In genomic region chr17:9513266-9513665, GRCh38 we compare ENCODE assay signal across 26 cellular contexts.
"Had no signal": no experiment of that assay in that cellular context is flagged by ENCODE, and none has a peak within 500 bp of the region (broad histone marks: within the 10 kb centered on the region; RNA-seq: fewer than 3 reads in every experiment).

No MANE protein-coding gene starts in this region.

- DNase-seq: colonic mucosa; effector CD8-positive, alpha-beta T cell; endodermal cell; hypothalamus; immature natural killer cell; left ventricle myocardium superior; lower lobe of right lung; natural killer cell; stimulated activated CD4-positive, alpha-beta T cell treated with anti-CD3 and anti-CD28 coated beads, Interleukin-12 subunit alpha, Interleukin-12 subunit beta, amount 100 ng/mL, for 4 hours; stimulated activated CD4-positive, alpha-beta T cell treated with anti-CD3 and anti-CD28 coated beads, Interleukin-2, amount 100 ng/mL, for 24 hours; stimulated activated CD4-positive, alpha-beta T cell treated with anti-CD3 and anti-CD28 coated beads, Interleukin-4, amount 100 ng/mL, for 24 hours; stimulated activated naive CD4-positive, alpha-beta T cell treated with Interleukin-2 at 50 U/mL for 16 hours; stomach; thyroid gland; trophoblast cell had no signal

- H2AFZ ChIP-seq: parathyroid adenoma had no signal

- H3K27me3 Mint-ChIP-seq: dendritic cell treated with granulocyte-macrophage colony-stimulating factor and Interleukin-4, amounts not matched to agents 40 ng/mL and 50 ng/mL, for 4 days; progenitor cell of endocrine pancreas had no signal

- H3K4me3 Mint-ChIP-seq: dendritic cell treated with granulocyte-macrophage colony-stimulating factor and Interleukin-4, amounts not matched to agents 40 ng/mL and 50 ng/mL, for 4 days; endodermal cell; immature natural killer cell; natural killer cell; neural crest cell; stimulated activated effector memory CD8-positive, alpha-beta T cell treated with anti-CD3 and anti-CD28 coated beads, Interleukin-12 subunit alpha, Interleukin-12 subunit beta, amount 100 ng/mL, for 72 hours had no signal

- H3K4me3 ChIP-seq: colonic mucosa, esophagus muscularis mucosa, lower lobe of right lung, smooth muscle cell, stomach, thyroid gland, vagina had no signal

- H3K36me3 ChIP-seq: colonic mucosa, esophagus muscularis mucosa, lower lobe of right lung, stomach, thyroid gland, vagina had no signal

- H3K4me1 Mint-ChIP-seq: neural crest cell had no signal

- FAIRE-seq: frontal cortex, keratinocyte had no signal

- H3K27ac Mint-ChIP-seq: dendritic cell treated with granulocyte-macrophage colony-stimulating factor and Interleukin-4, amounts not matched to agents 40 ng/mL and 50 ng/mL, for 4 days; endodermal cell; immature natural killer cell; natural killer cell; progenitor cell of endocrine pancreas; stimulated activated effector memory CD8-positive, alpha-beta T cell treated with anti-CD3 and anti-CD28 coated beads, Interleukin-12 subunit alpha, Interleukin-12 subunit beta, amount 100 ng/mL, for 72 hours had no signal

- H3K27ac ChIP-seq: colonic mucosa, esophagus muscularis mucosa, lower lobe of right lung, parathyroid adenoma, stomach, thyroid gland, vagina had no signal

- H3K4me2 ChIP-seq: smooth muscle cell had no signal

- ATAC-seq: left ventricle myocardium superior; lower lobe of right lung; natural killer cell; sciatic nerve; stimulated activated effector memory CD8-positive, alpha-beta T cell treated with anti-CD3 and anti-CD28 coated beads, Interleukin-12 subunit alpha, Interleukin-12 subunit beta, amount 100 ng/mL, for 72 hours had no signal

- H3K27me3 ChIP-seq: colonic mucosa, esophagus muscularis mucosa, stomach, thyroid gland, vagina had no signal

- H3K9ac ChIP-seq: parathyroid adenoma had no signal

- H3K4me1 ChIP-seq: colonic mucosa, esophagus muscularis mucosa, lower lobe of right lung, parathyroid adenoma, stomach, thyroid gland, vagina had no signal

- H3K36me3 Mint-ChIP-seq: stimulated activated effector memory CD8-positive, alpha-beta T cell treated with anti-CD3 and anti-CD28 coated beads, Interleukin-12 subunit alpha, Interleukin-12 subunit beta, amount 100 ng/mL, for 72 hours had no signal

- H3K9me3 ChIP-seq: colonic mucosa, thyroid gland had no signal
